Comparison of ENCODE assay signal across 13 cellular contexts in the genomic region with DNA sequence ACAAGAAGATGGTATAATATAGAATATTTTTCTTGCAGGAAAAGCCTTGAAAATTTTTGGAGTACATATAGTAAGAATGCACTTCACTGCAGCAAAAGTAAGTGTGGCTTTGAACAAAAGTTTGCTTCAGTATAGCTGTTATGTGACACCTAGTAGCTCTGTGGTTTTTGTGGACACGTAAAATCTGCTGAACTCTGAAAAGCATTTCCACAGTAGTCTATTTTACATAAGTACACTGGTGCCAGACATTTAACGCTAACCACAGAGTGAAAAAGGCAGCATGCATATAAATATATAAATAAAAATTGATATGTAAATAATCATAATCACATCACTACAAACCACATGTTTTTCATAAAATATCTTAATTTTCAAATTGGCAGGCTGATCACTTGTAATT. TPM values are rescaled to one million over a fixed set of nuclear protein-coding genes. Genes with fewer than 3 reads are reported as not detected.
A peak's percentile ranks its signal among the peaks of the same experiment; 100 is the strongest.
DNase-seq lines count a peak whose midpoint lies in the region; ATAC-seq and TF ChIP-seq lines count a peak whose summit lies in the region.
"Had no signal": no experiment of that assay in that cellular context is flagged by ENCODE, and none has a peak within 500 bp of the region (broad histone marks: within the 10 kb centered on the region; RNA-seq: fewer than 3 reads in every experiment).

No MANE protein-coding gene starts in this region.

- no peaks in the 10 kb centered on the region for H4K20me1 ChIP-seq in PC-3 (ENCODE audit: low read length)

- no peak overlapping the region for H3K27ac Mint-ChIP-seq in chondrocyte (ENCODE audit: unreplicated experiment)

- no peak overlapping the region for H2AFZ ChIP-seq in PC-3 (ENCODE audit: low read length)

- no peaks in the 10 kb centered on the region for H3K9me2 ChIP-seq in PC-3 (replicated peaks; ENCODE audit: low read length)

- H3K27ac ChIP-seq in PC-3 (ENCODE audit: low read length): no peak overlapping the region
- H3K27ac ChIP-seq in Peyer's patch: no peak overlapping the region
- no peak overlapping the region for H3K27ac ChIP-seq in foreskin keratinocyte

- H3K4me2 ChIP-seq in PC-3 (ENCODE audit: low read length): no peak overlapping the region

- no peaks in the 10 kb centered on the region for H3K79me2 ChIP-seq in PC-3 (ENCODE audit: low read length)

- H3F3A ChIP-seq in PC-3 (ENCODE audit: low read length, unreplicated experiment): no peaks in the 10 kb centered on the region

- POLR2A ChIA-PET in PC-3 (lab: Charles Lee; ENCODE audit: unreplicated experiment): no interaction called here

- H3K4me3 ChIP-seq in PC-3 (ENCODE audit: low read length) (no peak overlapping the region), Peyer's patch (no peak overlapping the region)

- peaks cover 23% of the 10 kb centered on the region for H3K27me3 Mint-ChIP-seq in chondrocyte (ENCODE audit: low read depth)

- DNase-seq in GM13976 (ENCODE audit: low spot score): peak; percentile 33
- peak; percentile 27 for DNase-seq in PC-3
- DNase-seq in NCI-H2081 (lab: John Stamatoyannopoulos, UW): no peak
- no peak for DNase-seq in Peyer's patch
- no peak for DNase-seq in chondrocyte (ENCODE audit: low spot score)
- no peak for DNase-seq in foreskin keratinocyte
- DNase-seq: activated gamma-delta T cell, C1 segment of cervical spinal cord, erythroblast, NCI-H1930, retina had no signal

- intact Hi-C loops in PC-3 (cut with micrococcal nuclease): no loop called here

- no TSS peak for BruUV-seq in PC-3 (replicated peaks; lab: Mats Ljungman, UMichigan)

- no peaks in the 10 kb centered on the region for H3K4me1 Mint-ChIP-seq in chondrocyte (ENCODE audit: low read depth)

- TF ChIP-seq CTCF in GM13976 (IDR thresholded peaks at IDR 0.05; ENCODE audit: borderline replicate concordance, control extremely low read depth, extremely low read depth, insufficient read depth, missing control alignments): no peak
- TF ChIP-seq CTCF in PC-3 (conservative IDR thresholded peaks at IDR 0.05; ENCODE audit: low read depth, low read length): no peak
- no peak for TF ChIP-seq CTCF in Peyer's patch (IDR thresholded peaks at IDR 0.05)
- no peak for TF ChIP-seq CTCF in chondrocyte (IDR thresholded peaks at IDR 0.05)
- no peak for TF ChIP-seq CTCF in foreskin keratinocyte (conservative IDR thresholded peaks at IDR 0.05)

- CTCF ChIA-PET in PC-3 (lab: Charles Lee): no interaction called here

- no peaks in the 10 kb centered on the region for H3K36me3 Mint-ChIP-seq in chondrocyte (ENCODE audit: low read depth)

- H3K4me3 Mint-ChIP-seq in chondrocyte (ENCODE audit: unreplicated experiment): no peak overlapping the region

- H3K27me3 ChIP-seq in PC-3 (ENCODE audit: low read length): no peaks in the 10 kb centered on the region
- no peaks in the 10 kb centered on the region for H3K27me3 ChIP-seq in Peyer's patch
- H3K27me3 ChIP-seq in foreskin keratinocyte: peaks cover 4% of the 10 kb centered on the region

- H3K9me3 ChIP-seq in PC-3 (ENCODE audit: low read length) (no peaks in the 10 kb centered on the region), Peyer's patch (no peaks in the 10 kb centered on the region)

- H3K36me3 ChIP-seq in PC-3 (ENCODE audit: low read depth, low read length) (no peaks in the 10 kb centered on the region), Peyer's patch (no peaks in the 10 kb centered on the region)

- in situ Hi-C loops in GM13976 (cut with MboI; ENCODE audit: low sequenced_read_pairs, unreplicated experiment): loop anchor here (25.0 kb wide), 1 partner anchor 657 kb away; no protein-coding TSS in a partner anchor

- no peaks in the 10 kb centered on the region for H3K9me3 Mint-ChIP-seq in chondrocyte (ENCODE audit: low read depth)

- H3K9ac ChIP-seq in PC-3 (ENCODE audit: low read length): no peak overlapping the region

- no peak for TF ChIP-seq POLR2A in Peyer's patch (IDR thresholded peaks at IDR 0.05)

- ATAC-seq in GM19463 (IDR thresholded peaks at IDR 0.05; ENCODE audit: unreplicated experiment) (peak; percentile 97), HG03064 (IDR thresholded peaks at IDR 0.05; ENCODE audit: low read depth, unreplicated experiment) (peak; percentile 99), PC-3 (peak; percentile 68), foreskin keratinocyte (no peak)

- no peaks in the 10 kb centered on the region for H3K4me1 ChIP-seq in PC-3 (ENCODE audit: insufficient read depth, low read length)
- no peaks in the 10 kb centered on the region for H3K4me1 ChIP-seq in Peyer's patch
- no peaks in the 10 kb centered on the region for H3K4me1 ChIP-seq in foreskin keratinocyte

RNA-seq across cellular contexts. Expression of gene CGGBP1, which starts 39.8 kb away (rescaled TPM):
- total RNA-seq in PC-3 (2014; rRNA removed): 27.0 and 37.1 TPM in 2 replicates
- total RNA-seq in Peyer's patch: 10 to 100 TPM; 61.1 to 75.9 (median 62.6) TPM
- total RNA-seq in chondrocyte: 67.8 to 69.7 TPM (median 67.8 TPM) in 3 replicates
- total RNA-seq in foreskin keratinocyte: 46.5 and 49.7 TPM in 2 replicates
- polyA plus RNA-seq in foreskin keratinocyte: 16.3 and 17.5 TPM in 2 replicates

RNA-seq across cellular contexts. Expression of gene ZNF654, which starts 40.0 kb away (rescaled TPM):
- total RNA-seq in PC-3 (2014; rRNA removed): 5.0 and 6.9 TPM in 2 replicates
- total RNA-seq in Peyer's patch: 10 to 100 TPM; 10.7 to 27.3 (median 15.0) TPM
- 11.7 to 13.2 TPM (median 12.3 TPM) in 3 replicates for total RNA-seq in chondrocyte
- 8.5 and 8.6 TPM in 2 replicates for total RNA-seq in foreskin keratinocyte
- 1.7 and 2.2 TPM in 2 replicates for polyA plus RNA-seq in foreskin keratinocyte

Comparison
In these comparisons a context has a peak if more than half of its experiments do, and no peak if none do; other contexts are left out.
1. DNase-seq: peak in GM13976 (single experiment) and PC-3 (single experiment); none in NCI-H2081 (0 of 2), Peyer's patch (0 of 3), chondrocyte (single experiment) and foreskin keratinocyte (0 of 2).